In genomic region chr19:46990998-46991676, GRCh38 we compare ENCODE assay signal across 8 cellular contexts. TPM values are rescaled to one million over a fixed set of nuclear protein-coding genes. Genes with fewer than 3 reads are reported as not detected.
A peak's percentile ranks its signal among the peaks of the same experiment; 100 is the strongest.
DNase-seq lines count a peak whose midpoint lies in the region; ATAC-seq, FAIRE-seq and TF ChIP-seq lines count a peak whose summit lies in the region.

No MANE protein-coding gene starts in this region.

- H3K4me3 Mint-ChIP-seq in activated naive CD4-positive, alpha-beta T cell treated with anti-CD3 and anti-CD28 coated beads for 36 hours = no peak overlapping the region
- no peak overlapping the region for H3K4me3 Mint-ChIP-seq in osteocyte (ENCODE audit: unreplicated experiment)

- no peak for TF ChIP-seq POLR2A in thyroid gland (IDR thresholded peaks at IDR 0.05)

- TF ChIP-seq CTCF in D721Med (IDR thresholded peaks at IDR 0.05; ENCODE audit: insufficient read depth, missing control alignments) = peak; percentile 93
- TF ChIP-seq CTCF in LNCAP (IDR thresholded peaks at IDR 0.05) = peak; percentile 59
- peak; percentile 94 for TF ChIP-seq CTCF in osteocyte (IDR thresholded peaks at IDR 0.05)
- peak; percentile 34 to 90 (median 80) for TF ChIP-seq CTCF in thyroid gland (IDR thresholded peaks at IDR 0.05)

- no peak for FAIRE-seq in D721Med (lab: Jason Lieb, UNC)

- no peak overlapping the region for H3K27ac Mint-ChIP-seq in activated naive CD4-positive, alpha-beta T cell treated with anti-CD3 and anti-CD28 coated beads for 36 hours
- H3K27ac Mint-ChIP-seq in osteocyte (ENCODE audit: unreplicated experiment) = peak overlapping the region; percentile 84

- no peaks in the 10 kb centered on the region for H3K36me3 Mint-ChIP-seq in activated naive CD4-positive, alpha-beta T cell treated with anti-CD3 and anti-CD28 coated beads for 36 hours (ENCODE audit: low read depth)
- H3K36me3 Mint-ChIP-seq in osteocyte (ENCODE audit: unreplicated experiment) = peaks cover 21% of the 10 kb centered on the region

- no peak for ATAC-seq in GM19452 (IDR thresholded peaks at IDR 0.05; ENCODE audit: unreplicated experiment)

- H3K9me3 Mint-ChIP-seq in activated naive CD4-positive, alpha-beta T cell treated with anti-CD3 and anti-CD28 coated beads for 36 hours = no peaks in the 10 kb centered on the region
- no peaks in the 10 kb centered on the region for H3K9me3 Mint-ChIP-seq in osteocyte (ENCODE audit: unreplicated experiment)

- DNase-seq in D721Med (ENCODE audit: insufficient read length, low spot score) (peak; percentile 44), SJSA1 (ENCODE audit: low read depth in 1 of 2, low spot score in 2 of 2) (peak; percentile 75 to 86), globus pallidus (ENCODE audit: low spot score) (peak; percentile 89), osteocyte (ENCODE audit: extremely low spot score, unreplicated experiment) (peak; percentile 92), thyroid gland (peak; percentile 80 to 82)
- peak; percentile 78 for DNase-seq in activated naive CD4-positive, alpha-beta T cell treated with anti-CD3 and anti-CD28 coated beads for 36 hours

- no peak overlapping the region for H3K27ac ChIP-seq in SJSA1
- peak overlapping the region in 2 of 3 donors; percentile 58 to 61 for H3K27ac ChIP-seq in thyroid gland

- intact Hi-C loops in activated naive CD4-positive, alpha-beta T cell treated with anti-CD3 and anti-CD28 coated beads for 36 hours (cut with micrococcal nuclease) = loop anchor here (1.0 to 2.0 kb wide), 2 partner anchors 135 to 234 kb away; no protein-coding TSS in a partner anchor
- intact Hi-C loops in thyroid gland (cut with DNase I) = loop anchor here (5.0 kb wide), 1 partner anchor 234 kb away; no protein-coding TSS in a partner anchor

- H3K27me3 Mint-ChIP-seq in activated naive CD4-positive, alpha-beta T cell treated with anti-CD3 and anti-CD28 coated beads for 36 hours (ENCODE audit: low read depth) = no peaks in the 10 kb centered on the region
- H3K27me3 Mint-ChIP-seq in osteocyte (ENCODE audit: unreplicated experiment) = no peaks in the 10 kb centered on the region

- H3K27me3 ChIP-seq in SJSA1 (replicated peaks) (no peaks in the 10 kb centered on the region), thyroid gland (no peaks in the 10 kb centered on the region)

- 19 to 22% methylated on average over 15 to 16 of the region's 19 CpGs for WGBS in thyroid gland, 2 donors

- H3K4me3 ChIP-seq in SJSA1 (no peak overlapping the region), thyroid gland (replicated peaks in 1 of 3) (no peak overlapping the region)

- H3K4me1 Mint-ChIP-seq in activated naive CD4-positive, alpha-beta T cell treated with anti-CD3 and anti-CD28 coated beads for 36 hours (ENCODE audit: low read depth) = peaks cover 4% of the 10 kb centered on the region
- H3K4me1 Mint-ChIP-seq in osteocyte (ENCODE audit: unreplicated experiment) = peaks cover 18% of the 10 kb centered on the region

- CTCF ChIA-PET in activated naive CD4-positive, alpha-beta T cell treated with anti-CD3 and anti-CD28 coated beads for 36 hours (lab: Charles Lee) = interaction anchor here (0.6 to 4.1 kb wide), 17 partner anchors 10 to 602 kb away, joined by 3 to 35 read pairs (median 3); partner anchors contain the start of gene AP2S1

- H3K36me3 ChIP-seq in SJSA1 (peaks cover 81% of the 10 kb centered on the region), thyroid gland (peaks cover 4 to 10% of the 10 kb centered on the region in 2 donors)

- H3K9me3 ChIP-seq in SJSA1 (replicated peaks) (no peaks in the 10 kb centered on the region), thyroid gland (no peaks in the 10 kb centered on the region)

- H3K4me1 ChIP-seq in SJSA1 (replicated peaks) = peaks cover 11% of the 10 kb centered on the region
- H3K4me1 ChIP-seq in thyroid gland = peaks cover 6 to 15% of the 10 kb centered on the region in 2 donors

RNA-seq across cellular contexts. Expression of gene NPAS1, which starts 28.5 kb away (rescaled TPM):
- total RNA-seq in SJSA1 (2014; rRNA removed; shearing (Covaris generic)) = not detected in 2 replicates
- total RNA-seq in activated naive CD4-positive, alpha-beta T cell treated with anti-CD3 and anti-CD28 coated beads for 36 hours = under 1 TPM in 1 of 2 experiments, not detected in 1; 0.21 TPM
- total RNA-seq in osteocyte (0.71 and 0.99 TPM in 2 replicates), thyroid gland (under 1 TPM in 2 of 4 donors, not detected in 2; 0.56 to 0.71 TPM)

RNA-seq across cellular contexts. Expression of gene TMEM160, which starts 57.3 kb away (rescaled TPM):
- total RNA-seq in SJSA1 (2014; rRNA removed; shearing (Covaris generic)) = 66.3 and 129 TPM in 2 replicates
- total RNA-seq in activated naive CD4-positive, alpha-beta T cell treated with anti-CD3 and anti-CD28 coated beads for 36 hours = 10 to 100 TPM; 54.8 to 56.6 TPM
- total RNA-seq in osteocyte = 35.2 and 41.4 TPM in 2 replicates
- total RNA-seq in thyroid gland = 100 to 1,000 TPM in 1 of 4 donors, 10 to 100 TPM in 3; 45.1 to 100 (median 67.2) TPM
